In the genomic region with DNA sequence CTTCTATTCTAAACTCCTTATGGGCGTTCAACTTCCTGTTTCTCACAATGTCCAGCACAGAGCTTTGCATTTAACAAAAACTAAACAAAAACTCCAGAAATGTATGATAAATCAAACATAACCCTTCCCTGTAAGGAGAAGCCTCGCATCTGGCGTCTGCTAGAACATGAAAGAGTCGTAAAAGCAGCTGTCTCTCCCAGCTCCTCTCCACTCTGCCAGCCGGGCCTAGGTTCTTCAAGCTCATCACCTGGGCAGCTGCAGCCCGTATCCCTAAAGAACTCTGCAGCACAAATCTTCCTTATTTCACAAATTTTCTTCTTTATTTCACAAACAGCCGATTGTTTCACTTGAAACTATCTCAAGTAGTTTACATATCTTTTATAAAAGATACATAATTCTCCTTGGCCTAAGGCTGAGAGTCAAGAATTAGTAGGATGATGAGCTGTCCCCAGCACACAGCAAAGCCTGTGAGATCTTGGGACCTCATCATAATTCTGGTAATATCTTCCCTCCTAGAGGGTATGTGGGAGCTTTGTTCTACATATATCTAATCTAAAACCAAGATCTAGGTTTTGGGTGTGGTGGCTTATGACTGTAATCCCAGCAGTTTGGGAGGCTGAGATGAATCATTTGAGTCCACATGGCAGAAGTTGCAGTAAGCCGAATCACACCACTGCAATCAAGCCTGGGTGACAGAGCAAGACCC, we compare ENCODE assay signal across 8 cellular contexts. TPM values are rescaled to one million over a fixed set of nuclear protein-coding genes. Genes with fewer than 3 reads are reported as not detected.
A peak's percentile ranks its signal among the peaks of the same experiment; 100 is the strongest.
DNase-seq lines count a peak whose midpoint lies in the region; ATAC-seq, FAIRE-seq and TF ChIP-seq lines count a peak whose summit lies in the region.

No MANE protein-coding gene starts in this region.

- no peaks in the 10 kb centered on the region for H3K27me3 Mint-ChIP-seq in CD4-positive, alpha-beta T cell
- no peaks in the 10 kb centered on the region for H3K27me3 Mint-ChIP-seq in osteocyte (ENCODE audit: unreplicated experiment)
- H3K27me3 Mint-ChIP-seq in GM23338 (ENCODE audit: insufficient read depth, low read depth, poor library complexity): peaks cover 3% of the 10 kb centered on the region

- no peaks in the 10 kb centered on the region for H3K4me1 ChIP-seq in GM23338 (ENCODE audit: insufficient read depth)

- FAIRE-seq in RCC 7860 (lab: Jason Lieb, UNC): peak; percentile 65

- H3K4me3 Mint-ChIP-seq in CD4-positive, alpha-beta T cell: no peak overlapping the region
- H3K4me3 Mint-ChIP-seq in osteocyte (ENCODE audit: unreplicated experiment): peak overlapping the region; percentile 19
- H3K4me3 Mint-ChIP-seq in GM23338: no peak overlapping the region

- no peak overlapping the region for H2AFZ ChIP-seq in GM23338

- H3K9me2 ChIP-seq in GM23338 (ENCODE audit: insufficient read depth): no peaks in the 10 kb centered on the region

- H3K36me3 Mint-ChIP-seq in CD4-positive, alpha-beta T cell (ENCODE audit: low read depth): peaks cover 54% of the 10 kb centered on the region
- H3K36me3 Mint-ChIP-seq in osteocyte (ENCODE audit: unreplicated experiment): peaks cover 72% of the 10 kb centered on the region
- peaks cover 9% of the 10 kb centered on the region for H3K36me3 Mint-ChIP-seq in GM23338 (ENCODE audit: low read depth)

- peak in 1 of 10 experiments; percentile 6 for DNase-seq in CD4-positive, alpha-beta T cell
- DNase-seq in RCC 7860 (ENCODE audit: low spot score) (peak; percentile 76), choroid plexus epithelial cell (ENCODE audit: low read depth) (peak; percentile 68), osteocyte (ENCODE audit: extremely low spot score, unreplicated experiment) (no peak), midbrain (lab: John Stamatoyannopoulos, UW) (no peak), NCI-H2227 treated with DMSO at 0.1 percent for 48 hours (lab: John Stamatoyannopoulos, UW) (no peak), GM23338 (ENCODE audit: low spot score) (no peak), GOT3 (lab: John Stamatoyannopoulos, UW) (no peak)

- H3K36me3 ChIP-seq in GM23338 (ENCODE audit: insufficient read depth): peaks cover 9% of the 10 kb centered on the region; the same call in 1 of the 2 replicates

- CTCF ChIA-PET in CD4-positive, alpha-beta T cell (lab: Charles Lee): interaction anchor here (1.2 to 1.9 kb wide), 3 partner anchors 14 to 611 kb away, joined by 3 to 5 read pairs (median 4); no protein-coding TSS in a partner anchor

- no peaks in the 10 kb centered on the region for H3K9me3 Mint-ChIP-seq in CD4-positive, alpha-beta T cell
- no peaks in the 10 kb centered on the region for H3K9me3 Mint-ChIP-seq in osteocyte (ENCODE audit: unreplicated experiment)
- peaks cover 10% of the 10 kb centered on the region for H3K9me3 Mint-ChIP-seq in GM23338

- H3K4me3 ChIP-seq in choroid plexus epithelial cell (ENCODE audit: low read depth, low read length) (no peak overlapping the region), GM23338 (no peak overlapping the region)

- POLR2A ChIA-PET in CD4-positive, alpha-beta T cell (lab: Charles Lee): interaction anchor here (1.3 kb wide), 1 partner anchor 34 kb away, joined by 4 read pairs; no protein-coding TSS in a partner anchor

- no peaks in the 10 kb centered on the region for H3K9me3 ChIP-seq in CD4-positive, alpha-beta T cell (ENCODE audit: control insufficient read depth, low read length)

- H3K27me3 ChIP-seq in CD4-positive, alpha-beta T cell (ENCODE audit: control insufficient read depth, insufficient read depth, low read length): no peaks in the 10 kb centered on the region
- no peaks in the 10 kb centered on the region for H3K27me3 ChIP-seq in GM23338 (ENCODE audit: insufficient read depth)

- H3K27ac Mint-ChIP-seq in CD4-positive, alpha-beta T cell: peak overlapping the region; percentile 62
- H3K27ac Mint-ChIP-seq in osteocyte (ENCODE audit: unreplicated experiment) (peak overlapping the region; percentile 95), GM23338 (no peak overlapping the region; the same call in 1 of the 2 replicates)

- no peak overlapping the region for H3K27ac ChIP-seq in CD4-positive, alpha-beta T cell (ENCODE audit: low read depth, low read length)
- no peak overlapping the region for H3K27ac ChIP-seq in GM23338 (ENCODE audit: low read depth)

- H3K4me2 ChIP-seq in GM23338: no peak overlapping the region

- H4K20me1 ChIP-seq in GM23338 (replicated peaks; ENCODE audit: insufficient read depth): peaks cover 3% of the 10 kb centered on the region; the same call in 1 of the 2 replicates

- no peaks in the 10 kb centered on the region; the same call in 1 of the 2 replicates for H3F3A ChIP-seq in GM23338 (replicated peaks; ENCODE audit: low read depth)

- intact Hi-C loops in CD4-positive, alpha-beta T cell (cut with DNase I, micrococcal nuclease): loop anchor here in 1 of 2 experiments (5.0 kb wide), 3 partner anchors 150 to 555 kb away; no protein-coding TSS in a partner anchor

- peaks cover 19% of the 10 kb centered on the region for H3K4me1 Mint-ChIP-seq in CD4-positive, alpha-beta T cell (ENCODE audit: low read depth)
- H3K4me1 Mint-ChIP-seq in osteocyte (ENCODE audit: unreplicated experiment) (peaks cover 79% of the 10 kb centered on the region), GM23338 (no peaks in the 10 kb centered on the region)

- H3K79me2 ChIP-seq in GM23338 (replicated peaks; ENCODE audit: insufficient read depth): no peaks in the 10 kb centered on the region

- TF ChIP-seq CTCF in CD4-positive, alpha-beta T cell (IDR thresholded peaks at IDR 0.05): no peak
- TF ChIP-seq CTCF in choroid plexus epithelial cell (conservative IDR thresholded peaks at IDR 0.05; ENCODE audit: low read depth, low read length) (no peak), osteocyte (IDR thresholded peaks at IDR 0.05) (no peak), GM23338 (conservative IDR thresholded peaks at IDR 0.05; ENCODE audit: low read depth in 2 of 2) (no peak)

- ATAC-seq in CD4-positive, alpha-beta T cell (ENCODE audit: poor library complexity): peak; percentile 75
- no peak for ATAC-seq in GM23338

TF ChIP-seq in GM23338, 12 proteins besides CTCF, POLR2A, EP300 and RAD21 (continues in another document):
- no peak for TF ChIP-seq ZNF462 (CRISPR knock-in tag; IDR thresholded peaks at IDR 0.05)
- no peak for TF ChIP-seq POLR2AphosphoS5 (IDR thresholded peaks at IDR 0.05; ENCODE audit: low read depth)
- no peak for TF ChIP-seq ZNF331 (CRISPR knock-in tag; IDR thresholded peaks at IDR 0.05; ENCODE audit: low read depth)
- no peak for TF ChIP-seq STAT1 (IDR thresholded peaks at IDR 0.05; ENCODE audit: unreplicated experiment)

RNA-seq across cellular contexts. Expression of gene ANXA2, which starts 35.3 kb away (rescaled TPM):
- 10 to 100 TPM; 70.8 to 74.5 TPM for total RNA-seq in CD4-positive, alpha-beta T cell
- total RNA-seq in osteocyte: 2,961 and 3,149 TPM in 2 replicates
- total RNA-seq in GM23338 (2014; rRNA removed; shearing (Covaris generic)): 202 and 203 TPM in 2 replicates
- polyA plus RNA-seq in GM23338 (2016; fragmentation: Nextera tagmentation; extraction: Ambion mirVana): 207 and 225 TPM in 2 replicates

Comparison
In these comparisons a context has a peak if more than half of its experiments do, and no peak if none do; other contexts are left out.
1. DNase-seq: peak in RCC 7860 (single experiment) and choroid plexus epithelial cell (single experiment); none in osteocyte (single experiment), midbrain (single experiment), NCI-H2227 treated with DMSO at 0.1 percent for 48 hours (single experiment), GM23338 (single experiment) and GOT3 (single experiment).
2. RNA of gene ANXA2, which starts 35.3 kb away (total RNA-seq): 2,961 to 3,149 TPM in osteocyte; 202 to 203 TPM in GM23338 and 70.8 to 74.5 TPM in CD4-positive, alpha-beta T cell; every median in the first group is over 10 times any median in the second.